8 cellular contexts compared by ENCODE assay signal in genomic region chr17:35460354-35460851, GRCh38. TPM values are rescaled to one million over a fixed set of nuclear protein-coding genes. Genes with fewer than 3 reads are reported as not detected.
A peak's percentile ranks its signal among the peaks of the same experiment; 100 is the strongest.
DNase-seq lines count a peak whose midpoint lies in the region; ATAC-seq and TF ChIP-seq lines count a peak whose summit lies in the region.

No MANE protein-coding gene starts in this region.

- H3K4me3 ChIP-seq in BE2C (ENCODE audit: low read depth, low read length) (no peak overlapping the region), tibial nerve (peak overlapping the region in 3 of 4 donors; percentile 12 to 46 (median 28))

- POLR2A ChIA-PET in activated B cell treated with CpG ODN at 0.5 μM for 24 hours (lab: Charles Lee): interaction anchor here (0.7 to 1.2 kb wide), 3 partner anchors 12 to 27 kb away, joined by 3 to 6 read pairs (median 4); partner anchors contain the start of gene SLFN13

- no peak for TF ChIP-seq POLR2A in tibial nerve (IDR thresholded peaks at IDR 0.05)

- intact Hi-C loops in activated B cell treated with CpG ODN at 0.5 μM for 24 hours (cut with micrococcal nuclease): loop anchor here (1.0 kb wide), 3 partner anchors 12 to 92 kb away; partner anchors contain the start of gene SLFN13
- intact Hi-C loops in dendritic cell treated with granulocyte-macrophage colony-stimulating factor and Interleukin-4, amounts not matched to agents 40 ng/mL and 50 ng/mL, for 4 days (cut with micrococcal nuclease): no loop called here

- H3K36me3 Mint-ChIP-seq in activated B cell treated with CpG ODN at 0.5 μM for 24 hours (ENCODE audit: low read depth): no peaks in the 10 kb centered on the region
- H3K36me3 Mint-ChIP-seq in dendritic cell treated with granulocyte-macrophage colony-stimulating factor and Interleukin-4, amounts not matched to agents 40 ng/mL and 50 ng/mL, for 4 days (ENCODE audit: low read depth): no peaks in the 10 kb centered on the region
- peaks cover 7% of the 10 kb centered on the region for H3K36me3 Mint-ChIP-seq in natural killer cell treated with Interleukin-12 subunit alpha and Interleukin-12 subunit beta and Interleukin-15 and Interleukin-18, amount 100 ng/mL, for 72 hours

- no peak for TF ChIP-seq EP300 in tibial nerve (IDR thresholded peaks at IDR 0.05)

- no peaks in the 10 kb centered on the region for H3K36me3 ChIP-seq in BE2C
- H3K36me3 ChIP-seq in tibial nerve: no peaks in the 10 kb centered on the region

- H3K27me3 ChIP-seq in BE2C (peaks cover 60% of the 10 kb centered on the region), tibial nerve (peaks cover 0 to 46% of the 10 kb centered on the region in 2 donors)

- CTCF ChIA-PET in activated B cell treated with CpG ODN at 0.5 μM for 24 hours (lab: Charles Lee): interaction anchor here (1.1 to 1.2 kb wide), 2 partner anchors 12 to 148 kb away, joined by 3 to 6 read pairs; partner anchors contain the start of gene SLFN13

- H3K27ac ChIP-seq in tibial nerve: peak overlapping the region in 1 of 4 donors; percentile 40

- ATAC-seq in GM19324 (IDR thresholded peaks at IDR 0.05; ENCODE audit: low FRiP score, unreplicated experiment) (peak; percentile 76), HG03442 (IDR thresholded peaks at IDR 0.05; ENCODE audit: unreplicated experiment) (peak; percentile 71), activated B cell treated with CpG ODN at 0.5 μM for 24 hours (ENCODE audit: low read depth) (peak; percentile 94)
- peak; percentile 95 to 97 for ATAC-seq in natural killer cell treated with Interleukin-12 subunit alpha and Interleukin-12 subunit beta and Interleukin-15 and Interleukin-18, amount 100 ng/mL, for 72 hours

- H3K9me3 ChIP-seq in BE2C: no peaks in the 10 kb centered on the region
- no peaks in the 10 kb centered on the region for H3K9me3 ChIP-seq in tibial nerve

- 6 to 8% methylated on average over 38 to 41 of the region's 44 CpGs for WGBS in tibial nerve, 2 donors

- TF ChIP-seq CTCF in BE2C (IDR thresholded peaks at IDR 0.05; ENCODE audit: low read depth, low read length) (no peak), activated B cell treated with CpG ODN at 0.5 μM for 24 hours (IDR thresholded peaks at IDR 0.05) (no peak), tibial nerve (IDR thresholded peaks at IDR 0.05) (no peak)

- H3K4me1 ChIP-seq in BE2C (no peaks in the 10 kb centered on the region), tibial nerve (peaks cover 0 to 9% (median 0%) of the 10 kb centered on the region in 4 donors)

- H3K4me1 Mint-ChIP-seq in activated B cell treated with CpG ODN at 0.5 μM for 24 hours: peaks cover 19% of the 10 kb centered on the region
- peaks cover 13% of the 10 kb centered on the region for H3K4me1 Mint-ChIP-seq in dendritic cell treated with granulocyte-macrophage colony-stimulating factor and Interleukin-4, amounts not matched to agents 40 ng/mL and 50 ng/mL, for 4 days (ENCODE audit: low read depth)
- H3K4me1 Mint-ChIP-seq in natural killer cell treated with Interleukin-12 subunit alpha and Interleukin-12 subunit beta and Interleukin-15 and Interleukin-18, amount 100 ng/mL, for 72 hours (ENCODE audit: low read depth in 2 of 2): peaks cover 25 to 26% of the 10 kb centered on the region in 2 donors

- peak overlapping the region; percentile 80 for H3K4me3 Mint-ChIP-seq in activated B cell treated with CpG ODN at 0.5 μM for 24 hours
- peak overlapping the region; percentile 24 for H3K4me3 Mint-ChIP-seq in dendritic cell treated with granulocyte-macrophage colony-stimulating factor and Interleukin-4, amounts not matched to agents 40 ng/mL and 50 ng/mL, for 4 days
- H3K4me3 Mint-ChIP-seq in natural killer cell treated with Interleukin-12 subunit alpha and Interleukin-12 subunit beta and Interleukin-15 and Interleukin-18, amount 100 ng/mL, for 72 hours: peak overlapping the region; percentile 79

- DNase-seq in BE2C (peak; percentile 17), activated B cell treated with CpG ODN at 0.5 μM for 24 hours (peak; percentile 62), tibial nerve (ENCODE audit: low spot score in 2 of 2) (no peak), DMS153 (lab: John Stamatoyannopoulos, UW) (no peak)
- DNase-seq in natural killer cell treated with Interleukin-12 subunit alpha and Interleukin-12 subunit beta and Interleukin-15 and Interleukin-18, amount 100 ng/mL, for 72 hours (ENCODE audit: low spot score): peak; percentile 84

- H3K27ac Mint-ChIP-seq in activated B cell treated with CpG ODN at 0.5 μM for 24 hours: peak overlapping the region; percentile 67
- no peak overlapping the region for H3K27ac Mint-ChIP-seq in dendritic cell treated with granulocyte-macrophage colony-stimulating factor and Interleukin-4, amounts not matched to agents 40 ng/mL and 50 ng/mL, for 4 days
- peak overlapping the region; percentile 74 to 94 for H3K27ac Mint-ChIP-seq in natural killer cell treated with Interleukin-12 subunit alpha and Interleukin-12 subunit beta and Interleukin-15 and Interleukin-18, amount 100 ng/mL, for 72 hours

- H3K27me3 Mint-ChIP-seq in activated B cell treated with CpG ODN at 0.5 μM for 24 hours: peaks cover 3% of the 10 kb centered on the region
- H3K27me3 Mint-ChIP-seq in dendritic cell treated with granulocyte-macrophage colony-stimulating factor and Interleukin-4, amounts not matched to agents 40 ng/mL and 50 ng/mL, for 4 days: peaks cover 66% of the 10 kb centered on the region
- no peaks in the 10 kb centered on the region for H3K27me3 Mint-ChIP-seq in natural killer cell treated with Interleukin-12 subunit alpha and Interleukin-12 subunit beta and Interleukin-15 and Interleukin-18, amount 100 ng/mL, for 72 hours

- no peaks in the 10 kb centered on the region for H3K9me3 Mint-ChIP-seq in activated B cell treated with CpG ODN at 0.5 μM for 24 hours
- H3K9me3 Mint-ChIP-seq in dendritic cell treated with granulocyte-macrophage colony-stimulating factor and Interleukin-4, amounts not matched to agents 40 ng/mL and 50 ng/mL, for 4 days: no peaks in the 10 kb centered on the region
- H3K9me3 Mint-ChIP-seq in natural killer cell treated with Interleukin-12 subunit alpha and Interleukin-12 subunit beta and Interleukin-15 and Interleukin-18, amount 100 ng/mL, for 72 hours: peaks cover 3% of the 10 kb centered on the region

RNA-seq across cellular contexts. Expression of gene SLFN13, which starts 11.8 kb away (rescaled TPM):
- polyA plus RNA-seq in BE2C (2012; ENCODE audit: insufficient read depth, insufficient read length, low read depth): not detected
- total RNA-seq in activated B cell treated with CpG ODN at 0.5 μM for 24 hours (14.8 and 15.3 TPM in 2 replicates), tibial nerve (10 to 100 TPM in 1 of 4 donors, 1 to 10 TPM in 3; 2.3 to 23.6 (median 4.9) TPM)
- total RNA-seq in natural killer cell treated with Interleukin-12 subunit alpha and Interleukin-12 subunit beta and Interleukin-15 and Interleukin-18, amount 100 ng/mL, for 72 hours: 100 to 1,000 TPM; 213 to 343 TPM

RNA-seq across cellular contexts. Expression of gene SLFN12, which starts 28.1 kb away (rescaled TPM):
- polyA plus RNA-seq in BE2C (2012; ENCODE audit: insufficient read depth, insufficient read length, low read depth): not detected
- total RNA-seq in activated B cell treated with CpG ODN at 0.5 μM for 24 hours (8.7 and 9.0 TPM in 2 replicates), tibial nerve (10 to 100 TPM; 11.6 to 20.1 (median 15.9) TPM)
- total RNA-seq in natural killer cell treated with Interleukin-12 subunit alpha and Interleukin-12 subunit beta and Interleukin-15 and Interleukin-18, amount 100 ng/mL, for 72 hours: 10 to 100 TPM; 59.4 to 60.4 TPM

Comparison
In these comparisons a context has a peak if more than half of its experiments do, and no peak if none do; other contexts are left out.
1. DNase-seq: peak in BE2C (single experiment), activated B cell treated with CpG ODN at 0.5 μM for 24 hours (single experiment) and natural killer cell treated with Interleukin-12 subunit alpha and Interleukin-12 subunit beta and Interleukin-15 and Interleukin-18, amount 100 ng/mL, for 72 hours (single experiment); none in tibial nerve (0 of 2) and DMS153 (single experiment).
2. H3K4me3 Mint-ChIP-seq: peak in every context shown above with its lines; median percentile 80 in activated B cell treated with CpG ODN at 0.5 μM for 24 hours; 79 in natural killer cell treated with Interleukin-12 subunit alpha and Interleukin-12 subunit beta and Interleukin-15 and Interleukin-18, amount 100 ng/mL, for 72 hours; 24 in dendritic cell treated with granulocyte-macrophage colony-stimulating factor and Interleukin-4, amounts not matched to agents 40 ng/mL and 50 ng/mL, for 4 days.
3. RNA of gene SLFN13, which starts 11.8 kb away (total RNA-seq): 213 to 343 TPM in natural killer cell treated with Interleukin-12 subunit alpha and Interleukin-12 subunit beta and Interleukin-15 and Interleukin-18, amount 100 ng/mL, for 72 hours; 14.8 to 15.3 TPM in activated B cell treated with CpG ODN at 0.5 μM for 24 hours and 2.3 to 23.6 TPM in tibial nerve; every median in the first group is over 4 times any median in the second.
4. Peak in every context shown above with its lines, with median percentiles within 50 percentile points of each other: ATAC-seq.